In genomic region chr2:219218279-219219112, GRCh38 we compare ENCODE assay signal across 8 cellular contexts. TPM values are rescaled to one million over a fixed set of nuclear protein-coding genes. Genes with fewer than 3 reads are reported as not detected.
DNase-seq lines count a peak whose midpoint lies in the region; ATAC-seq, FAIRE-seq and TF ChIP-seq lines count a peak whose summit lies in the region.

Gene ABCB6, minus strand, starts transcription at chr2:219218958. Its CDS starts 285 bp downstream, at chr2:219218673.

- peaks cover 6 to 76% of the 10 kb centered on the region in 2 donors for H3K36me3 ChIP-seq in psoas muscle (ENCODE audit: insufficient read depth in 1 of 2, low read depth in 1 of 2)

- peaks cover 24% of the 10 kb centered on the region for H3K4me1 ChIP-seq in psoas muscle

- no peaks in the 10 kb centered on the region for H3K9me3 ChIP-seq in psoas muscle

- 0 to 1% (median 0%) methylated on average over 61 to 73 of the region's 73 CpGs for WGBS in psoas muscle, 3 donors

- no peak for FAIRE-seq in H54 (lab: Jason Lieb, UNC)

- no peak for TF ChIP-seq CTCF in psoas muscle (IDR thresholded peaks at IDR 0.05)

- H3K27ac ChIP-seq in psoas muscle, result peak within 1 kb of the TSS; percentile 92

- intact Hi-C loops in T-helper 2 cell treated with Interferon-gamma antibody and Interleukin-4, amounts not matched to agents 100 ng/mL and 5 ng/mL, for 36 hours (cut with micrococcal nuclease), result loop anchor here (1.0 to 2.0 kb wide), 6 partner anchors 11 to 61 kb away; partner anchors contain the start of genes ANKZF1, ATG9A, CNPPD1 and DNAJB2
- intact Hi-C loops in left ventricle myocardium superior (cut with micrococcal nuclease), result no loop called here
- intact Hi-C loops in psoas muscle (cut with DNase I), result loop anchor here in 1 of 2 donors (5.0 kb wide), 1 partner anchor 41 kb away; the partner anchor contains the start of genes CNPPD1 and RETREG2

- no peaks in the 10 kb centered on the region for H3K27me3 ChIP-seq in psoas muscle (ENCODE audit: insufficient read depth in 3 of 3, low read length in 2 of 3)

- peak within 1 kb of the TSS; percentile 69 for H3K4me3 ChIP-seq in psoas muscle

- ATAC-seq in left ventricle myocardium superior (peak; percentile 90), psoas muscle (peak; percentile 87 to 88 (median 87))

- peak; percentile 91 for DNase-seq in ELF-1 (ENCODE audit: low read depth, low spot score)
- DNase-seq in H54 (ENCODE audit: insufficient read length, low spot score), result peak; percentile 76
- DNase-seq in NCI-H1092 treated with DMSO at 0.1 percent for 48 hours (lab: John Stamatoyannopoulos, UW), result peak; percentile 85
- peak; percentile 80 to 98 (median 96) for DNase-seq in anterior cingulate cortex (lab: John Stamatoyannopoulos, UW)
- peak; percentile 99 for DNase-seq in left ventricle myocardium superior
- peak; percentile 99 for DNase-seq in psoas muscle
- DNase-seq in ureter (ENCODE audit: low spot score), result peak; percentile 96

- peak; percentile 69 for TF ChIP-seq POLR2A in H54 (IDR thresholded peaks at IDR 0.05; ENCODE audit: low read depth, low read length)

RNA-seq across cellular contexts. Expression of gene ABCB6, which starts in this region (rescaled TPM):
- total RNA-seq in T-helper 2 cell treated with Interferon-gamma antibody and Interleukin-4, amounts not matched to agents 100 ng/mL and 5 ng/mL, for 36 hours, result 13.8 and 14.0 TPM in 2 replicates
- total RNA-seq in left ventricle myocardium superior, result 28.2 TPM
- total RNA-seq in psoas muscle, result 10 to 100 TPM; 24.4 to 55.7 (median 43.5) TPM
- 10 to 100 TPM; 31.0 to 64.9 (median 42.2) TPM for polyA plus RNA-seq in psoas muscle
- total RNA-seq in ureter, result 36.1 TPM

Comparison
In these comparisons a context has a peak if more than half of its experiments do, and no peak if none do; other contexts are left out.
1. Peak in every context shown above with its lines: DNase-seq, ATAC-seq, H3K4me3 ChIP-seq and H3K27ac ChIP-seq.